26 cellular contexts compared by ENCODE assay signal in the genomic region with DNA sequence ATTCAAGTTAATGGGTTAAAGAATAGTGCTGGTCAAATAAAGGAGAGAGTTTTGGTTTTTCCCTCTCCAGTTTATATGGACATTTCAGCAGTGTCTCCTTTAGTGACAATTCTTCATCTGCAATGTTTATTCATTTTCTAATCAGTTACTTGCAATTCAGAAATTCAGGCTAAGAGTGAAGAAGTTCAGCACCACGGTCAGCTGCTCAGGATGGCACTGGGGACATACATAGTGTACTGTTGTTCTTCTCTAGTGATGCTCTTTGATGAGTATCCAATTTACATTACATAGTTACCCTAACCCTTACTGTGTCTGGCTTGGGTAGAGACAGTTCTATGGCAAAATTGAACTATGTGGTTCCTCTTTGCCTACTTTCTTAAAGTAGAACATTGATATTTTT.
DNase-seq lines count a peak whose midpoint lies in the region; TF ChIP-seq lines count a peak whose summit lies in the region.
"Had no signal": no experiment of that assay in that cellular context is flagged by ENCODE, and none has a peak within 500 bp of the region (broad histone marks: within the 10 kb centered on the region; RNA-seq: fewer than 3 reads in every experiment).

No MANE protein-coding gene starts in this region.

- no peaks in the 10 kb centered on the region for H3K27me3 ChIP-seq in MM.1S (replicated peaks; ENCODE audit: insufficient read depth, low read length)
- H3K27me3 ChIP-seq: BLaER1 treated with 17β-estradiol and CSF1 and Interleukin-3, amounts not matched to agents 10 nM and 100 nM; suprapubic skin; upper lobe of right lung had no signal

- no peak overlapping the region for H3K4me2 ChIP-seq in MM.1S (ENCODE audit: low read depth, low read length)
- H3K4me2 ChIP-seq: BLaER1 treated with 17β-estradiol and CSF1 and Interleukin-3, amounts not matched to agents 10 nM and 100 nM had no signal

- H3K4me3 ChIP-seq in MM.1S (ENCODE audit: low read length): no peak overlapping the region
- H3K4me3 ChIP-seq: BLaER1 treated with 17β-estradiol and CSF1 and Interleukin-3, amounts not matched to agents 10 nM and 100 nM; HAP-1; SK-N-MC; suprapubic skin; upper lobe of right lung had no signal

- no peak for TF ChIP-seq CTCF in MM.1S (IDR thresholded peaks at IDR 0.05; ENCODE audit: low read length)
- no peak for TF ChIP-seq CTCF in endothelial cell (IDR thresholded peaks at IDR 0.05; ENCODE audit: unreplicated experiment)
- TF ChIP-seq CTCF in neural crest cell (conservative IDR thresholded peaks at IDR 0.05): no peak

- H4K20me1 ChIP-seq in MM.1S (ENCODE audit: insufficient read depth, low read length): no peaks in the 10 kb centered on the region

- H3F3A ChIP-seq in MM.1S (ENCODE audit: insufficient read depth, low read length): no peaks in the 10 kb centered on the region

- H3K9me3 Mint-ChIP-seq in activated naive CD4-positive, alpha-beta T cell treated with anti-CD3 and anti-CD28 coated beads for 36 hours: peaks cover 6% of the 10 kb centered on the region
- H3K9me3 Mint-ChIP-seq in activated naive CD4-positive, alpha-beta T cell treated with anti-CD3 and anti-CD28 coated beads, Interleukin-2, amount 10 ng/mL, durations not matched to agents 7 days and 5 days: peaks cover 3% of the 10 kb centered on the region
- H3K9me3 Mint-ChIP-seq in endothelial cell (ENCODE audit: unreplicated experiment) (no peaks in the 10 kb centered on the region), neural crest cell (no peaks in the 10 kb centered on the region)
- peaks cover 7% of the 10 kb centered on the region for H3K9me3 Mint-ChIP-seq in activated T-cell treated with anti-CD3 and anti-CD28 coated beads, Interleukin-2, amount 50 U/mL, for 24 hours

- H3K9ac ChIP-seq in MM.1S (ENCODE audit: low read length): no peak overlapping the region
- H3K9ac ChIP-seq: BLaER1 treated with 17β-estradiol and CSF1 and Interleukin-3, amounts not matched to agents 10 nM and 100 nM had no signal

- no peaks in the 10 kb centered on the region for H3K27me3 Mint-ChIP-seq in activated naive CD4-positive, alpha-beta T cell treated with anti-CD3 and anti-CD28 coated beads for 36 hours (ENCODE audit: low read depth)
- H3K27me3 Mint-ChIP-seq in activated naive CD4-positive, alpha-beta T cell treated with anti-CD3 and anti-CD28 coated beads, Interleukin-2, amount 10 ng/mL, durations not matched to agents 7 days and 5 days: no peaks in the 10 kb centered on the region
- H3K27me3 Mint-ChIP-seq in endothelial cell (ENCODE audit: unreplicated experiment) (no peaks in the 10 kb centered on the region), neural crest cell (ENCODE audit: low read depth) (no peaks in the 10 kb centered on the region)
- H3K27me3 Mint-ChIP-seq in activated T-cell treated with anti-CD3 and anti-CD28 coated beads, Interleukin-2, amount 50 U/mL, for 24 hours: no peaks in the 10 kb centered on the region
- H3K27me3 Mint-ChIP-seq: activated CD8-positive, alpha-beta T cell treated with anti-CD3 and anti-CD28 coated beads for 36 hours; memory B cell; T-helper 17 cell had no signal

- CTCF ChIA-PET in activated naive CD4-positive, alpha-beta T cell treated with anti-CD3 and anti-CD28 coated beads for 36 hours (lab: Charles Lee): no interaction called here
- CTCF ChIA-PET in activated naive CD4-positive, alpha-beta T cell treated with anti-CD3 and anti-CD28 coated beads, Interleukin-2, amount 10 ng/mL, durations not matched to agents 7 days and 5 days (lab: Charles Lee): no interaction called here

- H3K27ac Mint-ChIP-seq in activated naive CD4-positive, alpha-beta T cell treated with anti-CD3 and anti-CD28 coated beads for 36 hours: no peak overlapping the region
- H3K27ac Mint-ChIP-seq in activated naive CD4-positive, alpha-beta T cell treated with anti-CD3 and anti-CD28 coated beads, Interleukin-2, amount 10 ng/mL, durations not matched to agents 7 days and 5 days: no peak overlapping the region
- no peak overlapping the region for H3K27ac Mint-ChIP-seq in endothelial cell (ENCODE audit: unreplicated experiment)
- H3K27ac Mint-ChIP-seq in neural crest cell (ENCODE audit: unreplicated experiment): no peak overlapping the region
- no peak overlapping the region for H3K27ac Mint-ChIP-seq in activated T-cell treated with anti-CD3 and anti-CD28 coated beads, Interleukin-2, amount 50 U/mL, for 24 hours
- H3K27ac Mint-ChIP-seq: activated CD8-positive, alpha-beta T cell treated with anti-CD3 and anti-CD28 coated beads for 36 hours; memory B cell; T-helper 17 cell had no signal

- H3K36me3 Mint-ChIP-seq in activated naive CD4-positive, alpha-beta T cell treated with anti-CD3 and anti-CD28 coated beads for 36 hours (ENCODE audit: low read depth): no peaks in the 10 kb centered on the region
- no peaks in the 10 kb centered on the region for H3K36me3 Mint-ChIP-seq in activated naive CD4-positive, alpha-beta T cell treated with anti-CD3 and anti-CD28 coated beads, Interleukin-2, amount 10 ng/mL, durations not matched to agents 7 days and 5 days
- no peaks in the 10 kb centered on the region for H3K36me3 Mint-ChIP-seq in endothelial cell (ENCODE audit: low read depth, unreplicated experiment)
- H3K36me3 Mint-ChIP-seq in neural crest cell (ENCODE audit: low read depth): no peaks in the 10 kb centered on the region
- no peaks in the 10 kb centered on the region for H3K36me3 Mint-ChIP-seq in activated T-cell treated with anti-CD3 and anti-CD28 coated beads, Interleukin-2, amount 50 U/mL, for 24 hours (ENCODE audit: low read depth)
- H3K36me3 Mint-ChIP-seq: memory B cell had no signal

- H3K36me3 ChIP-seq in MM.1S (replicated peaks; ENCODE audit: insufficient read depth, low read length): no peaks in the 10 kb centered on the region
- H3K36me3 ChIP-seq: BLaER1 treated with 17β-estradiol and CSF1 and Interleukin-3, amounts not matched to agents 10 nM and 100 nM; HAP-1; suprapubic skin; upper lobe of right lung had no signal

- DNase-seq in activated naive CD4-positive, alpha-beta T cell treated with anti-CD3 and anti-CD28 coated beads for 36 hours: peak; percentile 5
- DNase-seq in activated naive CD4-positive, alpha-beta T cell treated with anti-CD3 and anti-CD28 coated beads, Interleukin-2, amount 10 ng/mL, durations not matched to agents 7 days and 5 days: no peak
- DNase-seq in MM.1S (peak; percentile 31), endothelial cell (ENCODE audit: low spot score) (peak; percentile 50), neural crest cell (ENCODE audit: low read depth, low spot score) (peak; percentile 34), hepatic stellate cell (ENCODE audit: low spot score) (no peak)
- DNase-seq in activated T-cell treated with anti-CD3 and anti-CD28 coated beads, Interleukin-2, amount 50 U/mL, for 24 hours: no peak
- DNase-seq in activated naive CD4-positive, alpha-beta T cell (lab: John Stamatoyannopoulos, UW): no peak
- DNase-seq: activated CD4-positive, CD25-positive, alpha-beta regulatory T cell treated with anti-CD3 and anti-CD28 coated beads, Interleukin-2, amount 50 U/mL, for 72 hours; activated CD8-positive, alpha-beta T cell treated with anti-CD3 and anti-CD28 coated beads for 36 hours; DMS79; glutamatergic neuron; KG1; left colon; MV-4-11; NCI-H2227 treated with DMSO at 0.1 percent for 48 hours; NCI-H82; stimulated activated naive CD4-positive, alpha-beta T cell; T-helper 17 cell; upper lobe of right lung had no signal

- no peaks in the 10 kb centered on the region for H3K4me1 Mint-ChIP-seq in activated naive CD4-positive, alpha-beta T cell treated with anti-CD3 and anti-CD28 coated beads for 36 hours (ENCODE audit: low read depth)
- H3K4me1 Mint-ChIP-seq in activated naive CD4-positive, alpha-beta T cell treated with anti-CD3 and anti-CD28 coated beads, Interleukin-2, amount 10 ng/mL, durations not matched to agents 7 days and 5 days: no peaks in the 10 kb centered on the region
- H3K4me1 Mint-ChIP-seq in endothelial cell (ENCODE audit: unreplicated experiment) (no peaks in the 10 kb centered on the region), neural crest cell (no peaks in the 10 kb centered on the region)
- H3K4me1 Mint-ChIP-seq in activated T-cell treated with anti-CD3 and anti-CD28 coated beads, Interleukin-2, amount 50 U/mL, for 24 hours (ENCODE audit: low read depth): no peaks in the 10 kb centered on the region
- H3K4me1 Mint-ChIP-seq: memory B cell, T-helper 17 cell had no signal

- no peaks in the 10 kb centered on the region for H3K4me1 ChIP-seq in MM.1S (ENCODE audit: low read length)
- H3K4me1 ChIP-seq: BLaER1 treated with 17β-estradiol and CSF1 and Interleukin-3, amounts not matched to agents 10 nM and 100 nM; HAP-1; suprapubic skin; upper lobe of right lung had no signal

- H3K9me2 ChIP-seq in MM.1S (replicated peaks; ENCODE audit: insufficient read depth, low read length): no peaks in the 10 kb centered on the region

- no peak overlapping the region for H3K27ac ChIP-seq in MM.1S (ENCODE audit: low read length)
- H3K27ac ChIP-seq: BLaER1 treated with 17β-estradiol and CSF1 and Interleukin-3, amounts not matched to agents 10 nM and 100 nM; epithelial cell of prostate; SK-N-MC; suprapubic skin; upper lobe of right lung had no signal

- no peak overlapping the region for H3K4me3 Mint-ChIP-seq in activated naive CD4-positive, alpha-beta T cell treated with anti-CD3 and anti-CD28 coated beads for 36 hours
- H3K4me3 Mint-ChIP-seq in activated naive CD4-positive, alpha-beta T cell treated with anti-CD3 and anti-CD28 coated beads, Interleukin-2, amount 10 ng/mL, durations not matched to agents 7 days and 5 days: no peak overlapping the region
- H3K4me3 Mint-ChIP-seq in endothelial cell (ENCODE audit: unreplicated experiment) (no peak overlapping the region), neural crest cell (no peak overlapping the region)
- H3K4me3 Mint-ChIP-seq in activated T-cell treated with anti-CD3 and anti-CD28 coated beads, Interleukin-2, amount 50 U/mL, for 24 hours: no peak overlapping the region
- H3K4me3 Mint-ChIP-seq: activated CD8-positive, alpha-beta T cell treated with anti-CD3 and anti-CD28 coated beads for 36 hours; memory B cell; T-helper 17 cell had no signal

- no peaks in the 10 kb centered on the region for H3K9me3 ChIP-seq in MM.1S (replicated peaks; ENCODE audit: insufficient read depth, low read length)
- H3K9me3 ChIP-seq: BLaER1 treated with 17β-estradiol and CSF1 and Interleukin-3, amounts not matched to agents 10 nM and 100 nM; HAP-1; suprapubic skin; upper lobe of right lung had no signal

- H3K79me2 ChIP-seq in MM.1S (ENCODE audit: low read length): no peaks in the 10 kb centered on the region

- no peak overlapping the region for H2AFZ ChIP-seq in MM.1S (ENCODE audit: low read length)

- intact Hi-C loops in activated naive CD4-positive, alpha-beta T cell treated with anti-CD3 and anti-CD28 coated beads for 36 hours (cut with micrococcal nuclease): no loop called here

Comparison
In these comparisons a context has a peak if more than half of its experiments do, and no peak if none do; other contexts are left out.
1. DNase-seq: peak in activated naive CD4-positive, alpha-beta T cell treated with anti-CD3 and anti-CD28 coated beads for 36 hours (single experiment), MM.1S (single experiment), endothelial cell (single experiment) and neural crest cell (single experiment); none in activated naive CD4-positive, alpha-beta T cell treated with anti-CD3 and anti-CD28 coated beads, Interleukin-2, amount 10 ng/mL, durations not matched to agents 7 days and 5 days (single experiment), activated T-cell treated with anti-CD3 and anti-CD28 coated beads, Interleukin-2, amount 50 U/mL, for 24 hours (single experiment), hepatic stellate cell (single experiment) and activated naive CD4-positive, alpha-beta T cell (0 of 4).